15 cellular contexts compared by ENCODE assay signal in the genomic region with DNA sequence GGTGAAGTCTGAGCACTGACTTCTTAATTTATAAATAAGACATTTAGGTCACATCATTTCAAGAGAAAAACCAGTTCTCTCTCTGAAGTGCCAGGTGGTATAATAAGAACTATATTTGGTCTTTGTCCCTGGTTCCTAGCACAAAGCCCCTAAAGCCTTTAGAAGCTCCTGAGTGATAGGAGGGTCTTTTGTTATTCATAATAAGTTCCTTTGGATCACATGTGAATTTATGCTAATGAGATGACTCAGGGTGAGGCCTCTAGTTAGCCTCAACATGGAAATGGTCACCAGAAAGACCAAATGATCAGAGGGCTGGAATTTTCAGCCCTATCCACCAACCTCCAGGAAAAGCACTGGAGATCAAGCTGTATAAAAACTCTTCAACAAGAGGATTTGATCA.
A peak's percentile ranks its signal among the peaks of the same experiment; 100 is the strongest.
DNase-seq lines count a peak whose midpoint lies in the region; ATAC-seq and TF ChIP-seq lines count a peak whose summit lies in the region.
"Had no signal": no experiment of that assay in that cellular context is flagged by ENCODE, and none has a peak within 500 bp of the region (broad histone marks: within the 10 kb centered on the region; RNA-seq: fewer than 3 reads in every experiment).

No MANE protein-coding gene starts in this region.

- no peak overlapping the region for H3K9ac ChIP-seq in HUES48 (ENCODE audit: low read depth, low read length)
- H3K9ac ChIP-seq: BLaER1 treated with 17β-estradiol and CSF1 and Interleukin-3, amounts not matched to agents 10 nM and 100 nM had no signal

- H3K27me3 ChIP-seq in HUES48 (ENCODE audit: control insufficient read depth, insufficient read depth, low read length), result no peaks in the 10 kb centered on the region
- H3K27me3 ChIP-seq: BLaER1 treated with 17β-estradiol and CSF1 and Interleukin-3, amounts not matched to agents 10 nM and 100 nM had no signal

- no peaks in the 10 kb centered on the region for H3K36me3 Mint-ChIP-seq in WTC11
- H3K36me3 Mint-ChIP-seq: CD8-positive, alpha-beta T cell had no signal

- peaks cover 17% of the 10 kb centered on the region for H3K4me1 Mint-ChIP-seq in WTC11
- H3K4me1 Mint-ChIP-seq: B cell had no signal

- peaks cover 3% of the 10 kb centered on the region; the same call in 1 of the 2 replicates for H3K27me3 Mint-ChIP-seq in WTC11 (ENCODE audit: low read depth)

- peak overlapping the region; percentile 54 for H3K27ac ChIP-seq in HUES48 (ENCODE audit: low read depth, low read length)
- H3K27ac ChIP-seq: BLaER1 treated with 17β-estradiol and CSF1 and Interleukin-3, amounts not matched to agents 10 nM and 100 nM had no signal

- TF ChIP-seq CTCF in WTC11 (IDR thresholded peaks at IDR 0.05), result no peak

- H3K4me3 ChIP-seq in HUES48 (ENCODE audit: low read depth, low read length), result no peak overlapping the region
- H3K4me3 ChIP-seq: BLaER1 treated with 17β-estradiol and CSF1 and Interleukin-3, amounts not matched to agents 10 nM and 100 nM; GM12878; K562 had no signal

- H3K4me1 ChIP-seq in HUES48 (ENCODE audit: control insufficient read depth, insufficient read depth, low read length), result peaks cover 8% of the 10 kb centered on the region
- H3K4me1 ChIP-seq: BLaER1 treated with 17β-estradiol and CSF1 and Interleukin-3, amounts not matched to agents 10 nM and 100 nM had no signal

- POLR2A ChIA-PET in WTC11 (lab: Charles Lee), result no interaction called here

- no peak overlapping the region for H3K4me3 Mint-ChIP-seq in WTC11
- H3K4me3 Mint-ChIP-seq: B cell; CD8-positive, alpha-beta T cell had no signal

- H3K9me3 ChIP-seq in HUES48 (ENCODE audit: control insufficient read depth, insufficient read depth, low read length), result no peaks in the 10 kb centered on the region

- H3K9me3 Mint-ChIP-seq in WTC11, result peaks cover 8% of the 10 kb centered on the region
- H3K9me3 Mint-ChIP-seq: CD8-positive, alpha-beta T cell had no signal

- DNase-seq in WTC11 (ENCODE audit: low spot score), result no peak
- DNase-seq in iPS DF 19.7 (ENCODE audit: low read depth, low spot score), result peak; percentile 17
- no peak for DNase-seq in NCI-H510A (lab: John Stamatoyannopoulos, UW)
- DNase-seq in NCI-H526 treated with DMSO at 0.1 percent for 48 hours (lab: John Stamatoyannopoulos, UW), result no peak
- DNase-seq: Calu3; CD8-positive, alpha-beta T cell; DMS79 treated with DMSO at 0.1 percent for 48 hours; HCEC 1CT had no signal

- no peaks in the 10 kb centered on the region for H3K36me3 ChIP-seq in HUES48 (ENCODE audit: control insufficient read depth, insufficient read depth, low read length)
- H3K36me3 ChIP-seq: BLaER1 treated with 17β-estradiol and CSF1 and Interleukin-3, amounts not matched to agents 10 nM and 100 nM had no signal

- H3K27ac Mint-ChIP-seq in WTC11, result no peak overlapping the region
- H3K27ac Mint-ChIP-seq: B cell; CD8-positive, alpha-beta T cell had no signal

- ATAC-seq in WTC11, result peak; percentile 78
- ATAC-seq in GM18907 (IDR thresholded peaks at IDR 0.05; ENCODE audit: unreplicated experiment), result no peak
- ATAC-seq in HG02973 (IDR thresholded peaks at IDR 0.05; ENCODE audit: unreplicated experiment), result no peak
- ATAC-seq: CD8-positive, alpha-beta T cell; GM12878; K562 had no signal

- CTCF ChIA-PET in WTC11 (lab: Charles Lee), result no interaction called here

TF ChIP-seq in WTC11, 78 proteins besides CTCF, POLR2A, EP300 and RAD21:
- TF ChIP-seq MXD4 (CRISPR knock-in tag; IDR thresholded peaks at IDR 0.05; ENCODE audit: borderline replicate concordance), result no peak
- TF ChIP-seq, protein P1, sequence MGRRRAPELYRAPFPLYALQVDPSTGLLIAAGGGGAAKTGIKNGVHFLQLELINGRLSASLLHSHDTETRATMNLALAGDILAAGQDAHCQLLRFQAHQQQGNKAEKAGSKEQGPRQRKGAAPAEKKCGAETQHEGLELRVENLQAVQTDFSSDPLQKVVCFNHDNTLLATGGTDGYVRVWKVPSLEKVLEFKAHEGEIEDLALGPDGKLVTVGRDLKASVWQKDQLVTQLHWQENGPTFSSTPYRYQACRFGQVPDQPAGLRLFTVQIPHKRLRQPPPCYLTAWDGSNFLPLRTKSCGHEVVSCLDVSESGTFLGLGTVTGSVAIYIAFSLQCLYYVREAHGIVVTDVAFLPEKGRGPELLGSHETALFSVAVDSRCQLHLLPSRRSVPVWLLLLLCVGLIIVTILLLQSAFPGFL (CRISPR knock-in tag; IDR thresholded peaks at IDR 0.05; ENCODE audit: borderline replicate concordance), result no peak
- no peak for TF ChIP-seq NFE2L1 (CRISPR knock-in tag; IDR thresholded peaks at IDR 0.05)
- TF ChIP-seq KAT7 (CRISPR knock-in tag; IDR thresholded peaks at IDR 0.05; ENCODE audit: borderline replicate concordance), result no peak
- TF ChIP-seq, protein P2, sequence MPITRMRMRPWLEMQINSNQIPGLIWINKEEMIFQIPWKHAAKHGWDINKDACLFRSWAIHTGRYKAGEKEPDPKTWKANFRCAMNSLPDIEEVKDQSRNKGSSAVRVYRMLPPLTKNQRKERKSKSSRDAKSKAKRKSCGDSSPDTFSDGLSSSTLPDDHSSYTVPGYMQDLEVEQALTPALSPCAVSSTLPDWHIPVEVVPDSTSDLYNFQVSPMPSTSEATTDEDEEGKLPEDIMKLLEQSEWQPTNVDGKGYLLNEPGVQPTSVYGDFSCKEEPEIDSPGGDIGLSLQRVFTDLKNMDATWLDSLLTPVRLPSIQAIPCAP (CRISPR knock-in tag; IDR thresholded peaks at IDR 0.05), result no peak
- TF ChIP-seq, protein P3, sequence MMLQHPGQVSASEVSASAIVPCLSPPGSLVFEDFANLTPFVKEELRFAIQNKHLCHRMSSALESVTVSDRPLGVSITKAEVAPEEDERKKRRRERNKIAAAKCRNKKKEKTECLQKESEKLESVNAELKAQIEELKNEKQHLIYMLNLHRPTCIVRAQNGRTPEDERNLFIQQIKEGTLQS (CRISPR knock-in tag; conservative IDR thresholded peaks at IDR 0.05), result no peak
- no peak for TF ChIP-seq FOXJ3 (CRISPR knock-in tag; IDR thresholded peaks at IDR 0.05; ENCODE audit: borderline replicate concordance)
- TF ChIP-seq, protein P4, sequence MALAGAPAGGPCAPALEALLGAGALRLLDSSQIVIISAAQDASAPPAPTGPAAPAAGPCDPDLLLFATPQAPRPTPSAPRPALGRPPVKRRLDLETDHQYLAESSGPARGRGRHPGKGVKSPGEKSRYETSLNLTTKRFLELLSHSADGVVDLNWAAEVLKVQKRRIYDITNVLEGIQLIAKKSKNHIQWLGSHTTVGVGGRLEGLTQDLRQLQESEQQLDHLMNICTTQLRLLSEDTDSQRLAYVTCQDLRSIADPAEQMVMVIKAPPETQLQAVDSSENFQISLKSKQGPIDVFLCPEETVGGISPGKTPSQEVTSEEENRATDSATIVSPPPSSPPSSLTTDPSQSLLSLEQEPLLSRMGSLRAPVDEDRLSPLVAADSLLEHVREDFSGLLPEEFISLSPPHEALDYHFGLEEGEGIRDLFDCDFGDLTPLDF (CRISPR knock-in tag; IDR thresholded peaks at IDR 0.05), result no peak
- TF ChIP-seq SMAD3 (CRISPR knock-in tag; IDR thresholded peaks at IDR 0.05; ENCODE audit: borderline replicate concordance), result no peak
TF ChIP-seq in WTC11: peak in this region for 0.
